8 cellular contexts compared by ENCODE assay signal in genomic region chr10:102245101-102245931, GRCh38. TPM values are rescaled to one million over a fixed set of nuclear protein-coding genes. Genes with fewer than 3 reads are reported as not detected.
A peak's percentile ranks its signal among the peaks of the same experiment; 100 is the strongest.
DNase-seq lines count a peak whose midpoint lies in the region; ATAC-seq, FAIRE-seq and TF ChIP-seq lines count a peak whose summit lies in the region.

GBF1 (plus strand) TSS chr10:102245532; CDS start chr10:102258939, 13,407 bp downstream.

- H3K4me3 Mint-ChIP-seq in endothelial cell (ENCODE audit: unreplicated experiment) (peak within 1 kb of the TSS; percentile 99), mesothelial cell of epicardium (peak within 1 kb of the TSS; percentile 98)

- no peaks in the 10 kb centered on the region for H3K9me2 ChIP-seq in OCI-LY7 (ENCODE audit: insufficient read depth, low read length)

- no peaks in the 10 kb centered on the region for H3K9me3 Mint-ChIP-seq in endothelial cell (ENCODE audit: unreplicated experiment)
- H3K9me3 Mint-ChIP-seq in mesothelial cell of epicardium, result no peaks in the 10 kb centered on the region

- peaks cover 15% of the 10 kb centered on the region; the same call in 1 of the 2 replicates for H4K20me1 ChIP-seq in OCI-LY7 (ENCODE audit: insufficient read depth, low read length)

- H3K9me3 ChIP-seq in OCI-LY7 (ENCODE audit: low read length), result no peaks in the 10 kb centered on the region

- DNase-seq in D721Med (ENCODE audit: insufficient read length, low spot score), result peak; percentile 96
- DNase-seq in HuH-7.5 (ENCODE audit: low spot score), result peak; percentile 98
- DNase-seq in OCI-LY7 (ENCODE audit: low spot score), result peak; percentile 100
- peak; percentile 76 for DNase-seq in activated T-cell treated with anti-CD3 and anti-CD28 coated beads for 1 hour (ENCODE audit: low read depth)
- DNase-seq in endothelial cell (ENCODE audit: low spot score), result peak; percentile 80
- DNase-seq in mesothelial cell of epicardium (ENCODE audit: low spot score in 2 of 2, unreplicated experiment in 2 of 2), result peak; percentile 75 to 87
- DNase-seq in stimulated activated CD8-positive, alpha-beta memory T cell treated with anti-CD3 and anti-CD28 coated beads, Interleukin-15, amount 100 ng/mL, for 48 hours (ENCODE audit: low read depth in 2 of 2), result peak; percentile 84 to 85

- H3K4me2 ChIP-seq in OCI-LY7 (ENCODE audit: low read length), result peak within 1 kb of the TSS; percentile 83

- TF ChIP-seq CTCF in D721Med (IDR thresholded peaks at IDR 0.05; ENCODE audit: insufficient read depth, missing control alignments) (no peak), OCI-LY7 (conservative IDR thresholded peaks at IDR 0.05; ENCODE audit: low read length) (no peak), endothelial cell (IDR thresholded peaks at IDR 0.05; ENCODE audit: unreplicated experiment) (no peak), mesothelial cell of epicardium (IDR thresholded peaks at IDR 0.05; ENCODE audit: unreplicated experiment) (no peak)

- peak; percentile 85 for ATAC-seq in GM21526 (IDR thresholded peaks at IDR 0.05; ENCODE audit: low FRiP score, unreplicated experiment)

- H3K4me1 Mint-ChIP-seq in endothelial cell (ENCODE audit: unreplicated experiment), result peaks cover 38% of the 10 kb centered on the region
- peaks cover 36% of the 10 kb centered on the region for H3K4me1 Mint-ChIP-seq in mesothelial cell of epicardium

- H3K4me3 ChIP-seq in OCI-LY7 (ENCODE audit: low read depth, low read length, poor library complexity, severe bottlenecking), result peak within 1 kb of the TSS; percentile 82

- H2AFZ ChIP-seq in OCI-LY7 (ENCODE audit: low read length), result peak within 1 kb of the TSS; percentile 98

- H3K27ac Mint-ChIP-seq in endothelial cell (ENCODE audit: unreplicated experiment) (peak within 1 kb of the TSS; percentile 95), mesothelial cell of epicardium (peak within 1 kb of the TSS; percentile 95)

- peaks cover 30% of the 10 kb centered on the region for H3K4me1 ChIP-seq in OCI-LY7 (ENCODE audit: insufficient read depth, low read length, poor library complexity, severe bottlenecking)

- CTCF ChIA-PET in OCI-LY7 (lab: Charles Lee; ENCODE audit: unreplicated experiment), result interaction anchor here (0.6 kb wide), 1 partner anchor 41 kb away, joined by 4 read pairs; no protein-coding TSS in a partner anchor

- H3K36me3 Mint-ChIP-seq in endothelial cell (ENCODE audit: low read depth, unreplicated experiment) (peaks cover 4% of the 10 kb centered on the region), mesothelial cell of epicardium (peaks cover 2% of the 10 kb centered on the region)

- FAIRE-seq in D721Med (lab: Jason Lieb, UNC), result peak; percentile 82

- POLR2A ChIA-PET in OCI-LY7 (lab: Charles Lee), result interaction anchor here (0.5 to 1.0 kb wide), 5 partner anchors 27 to 409 kb away, joined by 3 read pairs; no protein-coding TSS in a partner anchor

- H3K79me2 ChIP-seq in OCI-LY7 (ENCODE audit: insufficient read depth, low read depth, low read length), result peaks cover 48% of the 10 kb centered on the region

- intact Hi-C loops in OCI-LY7 (cut with micrococcal nuclease; ENCODE audit: unreplicated experiment), result no loop called here

- H3K27me3 Mint-ChIP-seq in endothelial cell (ENCODE audit: unreplicated experiment) (peaks cover 15% of the 10 kb centered on the region), mesothelial cell of epicardium (ENCODE audit: low read depth) (peaks cover 26% of the 10 kb centered on the region)

- H3K27ac ChIP-seq in OCI-LY7 (ENCODE audit: low read depth, low read length, poor library complexity, severe bottlenecking), result peak within 1 kb of the TSS; percentile 11

- no TSS peak for BruUV-seq in OCI-LY7 (replicated peaks; lab: Mats Ljungman, UMichigan)

- peaks cover 26% of the 10 kb centered on the region for H3K36me3 ChIP-seq in OCI-LY7 (ENCODE audit: insufficient read depth, low read length)

RNA-seq across cellular contexts. Expression of gene GBF1, which starts in this region (rescaled TPM):
- total RNA-seq in OCI-LY7 (2014; rRNA removed; shearing (Covaris generic)), result 13.8 and 17.8 TPM in 2 replicates
- total RNA-seq in OCI-LY7 (2022), result 33.4 and 36.9 TPM in 2 replicates
- total RNA-seq in endothelial cell (ENCODE audit: unreplicated experiment), result 45.1 TPM
- total RNA-seq in mesothelial cell of epicardium, result 49.3 to 51.1 TPM (median 51.1 TPM) in 3 replicates

Comparison
In these comparisons a context has a peak if more than half of its experiments do, and no peak if none do; other contexts are left out.
1. Peak in every context shown above with its lines: DNase-seq, ATAC-seq, H3K4me3 ChIP-seq and H3K27ac ChIP-seq.